In the genomic region with DNA sequence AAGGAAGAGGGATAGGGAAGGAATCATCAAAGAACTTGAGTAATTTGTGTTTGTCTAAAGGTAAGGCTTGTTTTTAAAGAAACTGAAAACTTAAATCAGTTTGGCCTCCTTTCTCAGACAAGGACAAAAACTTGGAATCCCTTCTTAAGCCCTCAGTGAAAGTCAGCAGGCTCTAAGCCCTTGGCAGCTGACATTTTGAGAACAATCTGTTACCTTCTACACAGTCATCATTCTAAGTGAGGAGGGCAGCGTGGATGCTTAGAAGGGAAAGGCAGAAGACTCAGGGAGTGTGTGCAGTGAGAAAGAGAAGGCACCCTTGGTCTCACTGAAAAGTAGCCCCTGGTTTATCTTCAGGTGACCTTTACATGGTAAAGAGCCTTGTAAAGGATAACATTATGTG, we compare ENCODE assay signal across 19 cellular contexts. TPM values are rescaled to one million over a fixed set of nuclear protein-coding genes. Genes with fewer than 3 reads are reported as not detected.
DNase-seq lines count a peak whose midpoint lies in the region; ATAC-seq and TF ChIP-seq lines count a peak whose summit lies in the region.
"Had no signal": no experiment of that assay in that cellular context is flagged by ENCODE, and none has a peak within 500 bp of the region (broad histone marks: within the 10 kb centered on the region; RNA-seq: fewer than 3 reads in every experiment).

No MANE protein-coding gene starts in this region.

- H3K27ac ChIP-seq in WERI-Rb-1 (no peak overlapping the region), neutrophil (peak overlapping the region; percentile 38), skeletal muscle tissue (ENCODE audit: low read depth, low read length) (peak overlapping the region; percentile 8)
- H3K27ac ChIP-seq: 22Rv1, A549, C4-2B had no signal

- H3K36me3 Mint-ChIP-seq in activated CD4-positive, alpha-beta memory T cell treated with anti-CD3 and anti-CD28 coated beads, Interleukin-2, amount 10 ng/mL, durations not matched to agents 7 days and 5 days (ENCODE audit: low read depth): peaks cover 4% of the 10 kb centered on the region

- H3K27me3 ChIP-seq in WERI-Rb-1 (ENCODE audit: insufficient read depth, low read depth, severe bottlenecking): no peaks in the 10 kb centered on the region
- no peaks in the 10 kb centered on the region for H3K27me3 ChIP-seq in neutrophil
- H3K27me3 ChIP-seq in skeletal muscle tissue (ENCODE audit: control insufficient read depth in 3 of 3, insufficient read depth in 3 of 3, low read length in 3 of 3): no peaks in the 10 kb centered on the region

- H3K9me3 Mint-ChIP-seq in activated CD4-positive, alpha-beta memory T cell treated with anti-CD3 and anti-CD28 coated beads, Interleukin-2, amount 10 ng/mL, durations not matched to agents 7 days and 5 days: no peaks in the 10 kb centered on the region
- H3K9me3 Mint-ChIP-seq: CD4-positive, alpha-beta T cell; IgD-negative memory B cell had no signal

- no peak for TF ChIP-seq CTCF in WERI-Rb-1 (IDR thresholded peaks at IDR 0.05; ENCODE audit: low read depth, low read length)
- no peak for TF ChIP-seq CTCF in neutrophil (IDR thresholded peaks at IDR 0.05)

- H3K36me3 ChIP-seq in WERI-Rb-1 (peaks cover 3% of the 10 kb centered on the region; the same call in 1 of the 2 replicates), neutrophil (no peaks in the 10 kb centered on the region), skeletal muscle tissue (ENCODE audit: control insufficient read depth in 3 of 3, insufficient read depth in 3 of 3, low read length in 3 of 3) (no peaks in the 10 kb centered on the region)

- H3K4me1 Mint-ChIP-seq in activated CD4-positive, alpha-beta memory T cell treated with anti-CD3 and anti-CD28 coated beads, Interleukin-2, amount 10 ng/mL, durations not matched to agents 7 days and 5 days: peaks cover 9% of the 10 kb centered on the region
- H3K4me1 Mint-ChIP-seq: GM23338 had no signal

- peak; percentile 54 for DNase-seq in D341Med (ENCODE audit: low spot score)
- DNase-seq in WERI-Rb-1: peak; percentile 53
- no peak for DNase-seq in stimulated activated naive CD4-positive, alpha-beta T cell (lab: John Stamatoyannopoulos, UW)
- DNase-seq in activated CD4-positive, alpha-beta memory T cell treated with anti-CD3 and anti-CD28 coated beads, Interleukin-2, amount 10 ng/mL, durations not matched to agents 7 days and 5 days: no peak
- DNase-seq: AML-193; Caco-2; CD4-positive, alpha-beta T cell; DMS79 treated with DMSO at 0.1 percent for 48 hours; HCEC 1CT; KBM-7 had no signal

- POLR2A ChIA-PET in activated CD4-positive, alpha-beta memory T cell treated with anti-CD3 and anti-CD28 coated beads, Interleukin-2, amount 10 ng/mL, durations not matched to agents 7 days and 5 days (lab: Charles Lee): no interaction called here

- H3K9ac ChIP-seq in skeletal muscle tissue (ENCODE audit: low read depth in 1 of 3, low read length in 3 of 3): no peak overlapping the region

- no peaks in the 10 kb centered on the region for H3K9me3 ChIP-seq in WERI-Rb-1 (ENCODE audit: severe bottlenecking)
- H3K9me3 ChIP-seq in neutrophil: no peaks in the 10 kb centered on the region
- no peaks in the 10 kb centered on the region for H3K9me3 ChIP-seq in skeletal muscle tissue (ENCODE audit: control insufficient read depth in 3 of 3, low read length in 3 of 3)
- H3K9me3 ChIP-seq: A549, Caco-2 had no signal

- no peak overlapping the region for H3K4me3 Mint-ChIP-seq in activated CD4-positive, alpha-beta memory T cell treated with anti-CD3 and anti-CD28 coated beads, Interleukin-2, amount 10 ng/mL, durations not matched to agents 7 days and 5 days
- H3K4me3 Mint-ChIP-seq: CD4-positive, alpha-beta T cell; GM23338; IgD-negative memory B cell had no signal

- CTCF ChIA-PET in activated CD4-positive, alpha-beta memory T cell treated with anti-CD3 and anti-CD28 coated beads, Interleukin-2, amount 10 ng/mL, durations not matched to agents 7 days and 5 days (lab: Charles Lee): no interaction called here

- H3K27ac Mint-ChIP-seq in activated CD4-positive, alpha-beta memory T cell treated with anti-CD3 and anti-CD28 coated beads, Interleukin-2, amount 10 ng/mL, durations not matched to agents 7 days and 5 days: no peak overlapping the region
- H3K27ac Mint-ChIP-seq: CD4-positive, alpha-beta T cell; GM23338 had no signal

- no peak for ATAC-seq in GM18867 (IDR thresholded peaks at IDR 0.05; ENCODE audit: unreplicated experiment)
- ATAC-seq: A549, GM12878, GM23338 had no signal

- no peaks in the 10 kb centered on the region for H3K27me3 Mint-ChIP-seq in activated CD4-positive, alpha-beta memory T cell treated with anti-CD3 and anti-CD28 coated beads, Interleukin-2, amount 10 ng/mL, durations not matched to agents 7 days and 5 days
- H3K27me3 Mint-ChIP-seq: CD4-positive, alpha-beta T cell; IgD-negative memory B cell had no signal

- H3K4me3 ChIP-seq in WERI-Rb-1 (ENCODE audit: low read depth, low read length): no peak overlapping the region
- H3K4me3 ChIP-seq in neutrophil (ENCODE audit: low read depth in 1 of 2, low read length in 1 of 2): no peak overlapping the region
- no peak overlapping the region for H3K4me3 ChIP-seq in skeletal muscle tissue (ENCODE audit: low read length in 3 of 3)
- H3K4me3 ChIP-seq: A549, GM12878, GM23338 had no signal

- H3K4me1 ChIP-seq in neutrophil (ENCODE audit: control insufficient read depth in 1 of 2, insufficient read depth in 1 of 2, low read depth in 1 of 2, low read length in 1 of 2) (peaks cover 0 to 2% of the 10 kb centered on the region in 2 experiments), skeletal muscle tissue (ENCODE audit: control insufficient read depth in 3 of 3, insufficient read depth in 3 of 3, low read length in 3 of 3) (peaks cover 2 to 6% (median 5%) of the 10 kb centered on the region in 3 donors)

RNA-seq across cellular contexts. Expression of a gene that starts 10.8 kb away (rescaled TPM):
- total RNA-seq in skeletal muscle tissue: 8.9 TPM
- 1 to 10 TPM; 5.6 to 6.2 TPM for total RNA-seq in activated CD4-positive, alpha-beta memory T cell treated with anti-CD3 and anti-CD28 coated beads, Interleukin-2, amount 10 ng/mL, durations not matched to agents 7 days and 5 days

RNA-seq across cellular contexts. Expression of a gene that starts 12.1 kb away (rescaled TPM):
- total RNA-seq in skeletal muscle tissue: 11.5 TPM
- total RNA-seq in activated CD4-positive, alpha-beta memory T cell treated with anti-CD3 and anti-CD28 coated beads, Interleukin-2, amount 10 ng/mL, durations not matched to agents 7 days and 5 days: 1 to 10 TPM; 2.4 TPM

Comparison
In these comparisons a context has a peak if more than half of its experiments do, and no peak if none do; other contexts are left out.
1. DNase-seq: peak in D341Med (single experiment) and WERI-Rb-1 (single experiment); none in stimulated activated naive CD4-positive, alpha-beta T cell (0 of 6) and activated CD4-positive, alpha-beta memory T cell treated with anti-CD3 and anti-CD28 coated beads, Interleukin-2, amount 10 ng/mL, durations not matched to agents 7 days and 5 days (single experiment).